26 cellular contexts compared by ENCODE assay signal in the genomic region with DNA sequence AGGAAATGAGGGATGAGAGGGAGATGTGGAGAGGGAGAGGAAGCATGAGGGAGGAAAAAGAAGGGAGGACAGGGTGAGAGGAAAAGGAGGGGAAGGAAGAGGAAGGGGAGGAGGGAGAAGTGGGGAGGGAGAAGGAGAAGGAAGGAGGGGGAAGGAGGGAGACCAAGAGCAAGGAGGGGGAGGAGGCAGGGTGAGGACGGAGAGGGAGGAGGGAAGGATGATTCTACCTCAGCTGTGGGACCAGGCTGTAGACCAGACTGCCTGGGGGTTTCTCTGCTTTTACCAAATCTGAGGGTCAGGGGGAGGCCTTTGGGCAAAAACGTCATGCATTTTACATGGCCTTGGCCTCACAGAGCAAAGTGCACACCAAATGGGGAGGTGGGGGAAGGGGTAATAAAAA.
DNase-seq lines count a peak whose midpoint lies in the region; ATAC-seq, FAIRE-seq and TF ChIP-seq lines count a peak whose summit lies in the region.
"Had no signal": no experiment of that assay in that cellular context is flagged by ENCODE, and none has a peak within 500 bp of the region (broad histone marks: within the 10 kb centered on the region; RNA-seq: fewer than 3 reads in every experiment).

No MANE protein-coding gene starts in this region.

- TF ChIP-seq POLR2A in HepG2 (IDR thresholded peaks at IDR 0.05; ENCODE audit: insufficient read depth in 1 of 2, low read depth in 2 of 2, low read length in 2 of 2) (no peak), right lobe of liver (IDR thresholded peaks at IDR 0.05) (no peak), K562 (conservative IDR thresholded peaks at IDR 0.05) (no peak)

- POLR2A ChIA-PET in HepG2 (lab: Yijun Ruan, JAX) (no interaction called here), HEK293 (lab: Yijun Ruan, JAX) (no interaction called here), K562 (lab: Yijun Ruan, JAX) (interaction anchor here (1.2 kb wide), 1 partner anchor 12 kb away, joined by 4 read pairs; no protein-coding TSS in a partner anchor)

- H3K4me3 ChIP-seq in HepG2 (replicated peaks in 1 of 3; ENCODE audit: insufficient read depth in 1 of 3, low read depth in 2 of 3, low read length in 3 of 3), result no peak overlapping the region
- H3K4me3 ChIP-seq in right lobe of liver, result no peak overlapping the region
- no peak overlapping the region for H3K4me3 ChIP-seq in HEK293 (ENCODE audit: low read depth, low read length)
- no peak overlapping the region for H3K4me3 ChIP-seq in K562
- no peak overlapping the region for H3K4me3 ChIP-seq in neuronal stem cell (ENCODE audit: low read length in 2 of 2)
- H3K4me3 ChIP-seq in left lung, result no peak overlapping the region
- H3K4me3 ChIP-seq: A549, GM12878 had no signal

- H3K4me1 Mint-ChIP-seq in effector memory CD8-positive, alpha-beta T cell (ENCODE audit: low read depth in 2 of 2), result no peaks in the 10 kb centered on the region
- H3K4me1 Mint-ChIP-seq: B cell; CD14-positive monocyte; CD4-positive, alpha-beta memory T cell; CD4-positive, CD25-positive, alpha-beta regulatory T cell; CD8-positive, alpha-beta memory T cell had no signal

- H2BK15ac ChIP-seq in neuronal stem cell (ENCODE audit: low read length), result no peak overlapping the region

- H2BK12ac ChIP-seq in neuronal stem cell (ENCODE audit: low read length), result no peak overlapping the region

- H4K8ac ChIP-seq in neuronal stem cell (ENCODE audit: low read depth, low read length), result no peak overlapping the region

- H3K14ac ChIP-seq in neuronal stem cell (ENCODE audit: low read length), result no peak overlapping the region

- TF ChIP-seq EP300 in HepG2 (IDR thresholded peaks at IDR 0.05; ENCODE audit: low read depth in 2 of 2, low read length in 2 of 2), result no peak
- no peak for TF ChIP-seq EP300 in HepG2 (CRISPR knock-in tag; IDR thresholded peaks at IDR 0.05; ENCODE audit: borderline replicate concordance)
- no peak for TF ChIP-seq EP300 in K562 (IDR thresholded peaks at IDR 0.05; ENCODE audit: low read length)

- DNase-seq in HepG2 (ENCODE audit: low spot score) (no peak), right lobe of liver (no peak), K562 (ENCODE audit: extremely low read depth in 1 of 4, low spot score in 3 of 4) (no peak), neuronal stem cell (ENCODE audit: low spot score) (no peak), ecto neural progenitor cell (ENCODE audit: low spot score) (no peak), left lung (no peak)
- DNase-seq in effector memory CD8-positive, alpha-beta T cell, result no peak
- DNase-seq: AML-193; CD4-positive, alpha-beta memory T cell; CD4-positive, CD25-positive, alpha-beta regulatory T cell; CD8-positive, alpha-beta memory T cell; COR-L47; DMS 273 treated with DMSO at 0.1 percent for 48 hours; DMS153; DMS53; DMS79; DND-41; GDM1 had no signal

- no peaks in the 10 kb centered on the region for H3K9me1 ChIP-seq in K562 (ENCODE audit: control insufficient read depth, insufficient read depth, low read length)

- no peaks in the 10 kb centered on the region for H3K79me1 ChIP-seq in neuronal stem cell (ENCODE audit: low read depth, low read length)

- H3K23ac ChIP-seq in neuronal stem cell (ENCODE audit: low read depth, low read length, poor library complexity), result no peak overlapping the region

- H3K18ac ChIP-seq in neuronal stem cell (ENCODE audit: low read length), result peak overlapping the region; percentile 25

- no peak overlapping the region for H3K27ac Mint-ChIP-seq in effector memory CD8-positive, alpha-beta T cell
- H3K27ac Mint-ChIP-seq: B cell; CD14-positive monocyte; CD4-positive, alpha-beta memory T cell; CD4-positive, CD25-positive, alpha-beta regulatory T cell; CD8-positive, alpha-beta memory T cell had no signal

- H3K36me3 ChIP-seq in HepG2 (replicated peaks in 1 of 2; ENCODE audit: control insufficient read depth in 1 of 2, insufficient read depth in 2 of 2, low read length in 2 of 2) (no peaks in the 10 kb centered on the region), right lobe of liver (no peaks in the 10 kb centered on the region), HEK293 (ENCODE audit: control insufficient read depth in 2 of 2, insufficient read depth in 1 of 2, low read length in 2 of 2) (no peaks in the 10 kb centered on the region), K562 (ENCODE audit: control insufficient read depth, insufficient read depth, low read length) (no peaks in the 10 kb centered on the region), neuronal stem cell (replicated peaks in 1 of 2; ENCODE audit: control insufficient read depth in 2 of 2, insufficient read depth in 2 of 2, low read length in 2 of 2) (no peaks in the 10 kb centered on the region), left lung (no peaks in the 10 kb centered on the region)

- 19% methylated on average over 2 of the region's 2 CpGs for WGBS in HepG2 (ENCODE audit: low lambda C conversion rate)
- 56% methylated on average over 2 of the region's 2 CpGs for WGBS in right lobe of liver (ENCODE audit: insufficient coverage, low coverage, low lambda C conversion rate, missing lambda C conversion rate)
- 0% methylated on average over 1 of the region's 2 CpGs for WGBS in K562 (ENCODE audit: insufficient coverage, low coverage, missing lambda C conversion rate)
- WGBS in neuronal stem cell (ENCODE audit: extremely low coverage in 2 of 2, insufficient read length in 2 of 2, insufficient replicate concordance in 1 of 2), 2 donors, result no CpG with 5 or more reads among the region's 2 CpGs

- H2AFZ ChIP-seq in HepG2 (ENCODE audit: low read length) (no peak overlapping the region), K562 (ENCODE audit: low read depth, low read length) (no peak overlapping the region), neuronal stem cell (ENCODE audit: low read length) (no peak overlapping the region)

- no peak overlapping the region for H3K9ac ChIP-seq in HepG2 (ENCODE audit: insufficient read depth, low read depth, low read length)
- H3K9ac ChIP-seq in K562 (ENCODE audit: insufficient read depth in 1 of 2, low read depth in 2 of 2, low read length in 2 of 2), result no peak overlapping the region
- no peak overlapping the region for H3K9ac ChIP-seq in neuronal stem cell (ENCODE audit: low read depth, low read length, poor library complexity)

- no peak overlapping the region for H2BK5ac ChIP-seq in neuronal stem cell (ENCODE audit: low read length)

- no peaks in the 10 kb centered on the region for H3K36me3 Mint-ChIP-seq in effector memory CD8-positive, alpha-beta T cell (ENCODE audit: insufficient read depth)
- H3K36me3 Mint-ChIP-seq: CD14-positive monocyte; CD4-positive, alpha-beta memory T cell; CD4-positive, CD25-positive, alpha-beta regulatory T cell; CD8-positive, alpha-beta memory T cell had no signal

- H4K20me1 ChIP-seq in HepG2 (ENCODE audit: insufficient read depth, low read length) (peaks cover 2% of the 10 kb centered on the region; the same call in 1 of the 2 replicates), K562 (replicated peaks; ENCODE audit: control insufficient read depth, insufficient read depth, low read length) (no peaks in the 10 kb centered on the region)

- in situ Hi-C loops in HepG2 (cut with HindIII; ENCODE audit: extremely low pct_ligation_motif_present, low pct_unique_long_range_greater_than_20kb) (no loop called here), K562 (cut with MboI) (no loop called here)

- H3K4ac ChIP-seq in neuronal stem cell (ENCODE audit: low read length), result no peak overlapping the region

- no peaks in the 10 kb centered on the region for H3K79me2 ChIP-seq in HepG2 (ENCODE audit: insufficient read depth, low read length)
- no peaks in the 10 kb centered on the region for H3K79me2 ChIP-seq in K562 (ENCODE audit: control insufficient read depth, insufficient read depth, low read length)

- 0 out of 5 replicates have a peak, but pooled peaks cover 1 to 2% of the 10 kb centered on the region in 2 experiments for H3K27me3 ChIP-seq in HepG2 (ENCODE audit: control insufficient read depth in 1 of 2, insufficient read depth in 2 of 2, low read length in 2 of 2)
- H3K27me3 ChIP-seq in right lobe of liver, result no peaks in the 10 kb centered on the region
- peaks cover 2 to 38% of the 10 kb centered on the region in 2 experiments; a peak in 3 of 5 replicates for H3K27me3 ChIP-seq in K562 (ENCODE audit: control insufficient read depth in 2 of 2, insufficient read depth in 2 of 2, low read length in 2 of 2)
- H3K27me3 ChIP-seq in neuronal stem cell (ENCODE audit: control insufficient read depth in 3 of 3, insufficient read depth in 3 of 3, low read depth in 1 of 3, low read length in 3 of 3), result peaks cover 0 to 9% (median 0%) of the 10 kb centered on the region in 3 experiments
- H3K27me3 ChIP-seq in left lung, result peaks cover 0 to 11% of the 10 kb centered on the region in 2 donors

- H2AK5ac ChIP-seq in neuronal stem cell (ENCODE audit: low read depth, low read length), result no peak overlapping the region

- no TSS peak for BruUV-seq in HepG2 (replicated peaks; lab: Mats Ljungman, UMichigan)
- no TSS peak for BruUV-seq in K562 (replicated peaks; lab: Mats Ljungman, UMichigan)

- H3K4me1 ChIP-seq in HepG2 (ENCODE audit: insufficient read depth, low read length) (no peaks in the 10 kb centered on the region), right lobe of liver (peaks cover 0 to 4% (median 0%) of the 10 kb centered on the region in 4 donors), HEK293 (ENCODE audit: control insufficient read depth, insufficient read depth, low read length) (no peaks in the 10 kb centered on the region), K562 (replicated peaks in 1 of 2; ENCODE audit: control insufficient read depth in 2 of 2, insufficient read depth in 2 of 2, low read length in 2 of 2) (0 out of 5 replicates have a peak, but pooled peaks cover 0 to 3% of the 10 kb centered on the region in 2 experiments), neuronal stem cell (ENCODE audit: control insufficient read depth in 2 of 2, insufficient read depth in 1 of 2, low read depth in 1 of 2, low read length in 2 of 2) (no peaks in the 10 kb centered on the region), left lung (no peaks in the 10 kb centered on the region)
- H3K4me1 ChIP-seq: A549 had no signal

- H3K27ac ChIP-seq in HepG2 (ENCODE audit: extremely low read length, insufficient read depth, low read length), result no peak overlapping the region
- H3K27ac ChIP-seq in right lobe of liver, result no peak overlapping the region
- H3K27ac ChIP-seq in HEK293 (ENCODE audit: extremely low read depth, low read depth, low read length), result no peak overlapping the region
- H3K27ac ChIP-seq in K562 (ENCODE audit: extremely low read depth, low read depth, low read length), result no peak overlapping the region
- H3K27ac ChIP-seq in neuronal stem cell (replicated peaks; ENCODE audit: low read length), result no peak overlapping the region
- H3K27ac ChIP-seq in left lung, result no peak overlapping the region
- H3K27ac ChIP-seq: 22Rv1, A549 had no signal

- no peak for ATAC-seq in HepG2
- no peak for ATAC-seq in right lobe of liver
- ATAC-seq in K562, result no peak
- ATAC-seq in effector memory CD8-positive, alpha-beta T cell (replicated peaks), result no peak
- no peak for ATAC-seq in left lung
- ATAC-seq: A549, GM12878 had no signal

- H3K4me3 Mint-ChIP-seq in effector memory CD8-positive, alpha-beta T cell, result no peak overlapping the region
- H3K4me3 Mint-ChIP-seq: B cell; CD14-positive monocyte; CD4-positive, alpha-beta memory T cell; CD4-positive, CD25-positive, alpha-beta regulatory T cell; CD8-positive, alpha-beta memory T cell had no signal

- FAIRE-seq in HepG2 (lab: Jason Lieb, UNC) (no peak), K562 (lab: Jason Lieb, UNC) (no peak)
- FAIRE-seq: A549, GM12878, GM12892, GM18507 had no signal

- H2BK120ac ChIP-seq in neuronal stem cell (ENCODE audit: low read depth, low read length), result no peak overlapping the region

- intact Hi-C loops in HepG2 (cut with micrococcal nuclease; ENCODE audit: unreplicated experiment), result no loop called here
- intact Hi-C loops in right lobe of liver (cut with DNase I), result no loop called here
- intact Hi-C loops in K562 (cut with micrococcal nuclease), result no loop called here
- intact Hi-C loops in left lung (cut with DNase I), result no loop called here

- no peak overlapping the region for H4K91ac ChIP-seq in neuronal stem cell (ENCODE audit: low read depth, low read length, poor library complexity)

- TF ChIP-seq CTCF in HepG2 (CRISPR knock-in tag; IDR thresholded peaks at IDR 0.05), result no peak
- TF ChIP-seq CTCF in right lobe of liver (IDR thresholded peaks at IDR 0.05), result no peak
- no peak for TF ChIP-seq CTCF in HEK293 (tag by site-specific recombination; IDR thresholded peaks at IDR 0.05)
- TF ChIP-seq CTCF in K562 (IDR thresholded peaks at IDR 0.05 in 2 of 3, conservative IDR thresholded peaks at IDR 0.05 in 1 of 3; ENCODE audit: insufficient read depth in 2 of 3, low read depth in 1 of 3, low read length in 3 of 3), result no peak
- TF ChIP-seq CTCF in left lung (IDR thresholded peaks at IDR 0.05), result no peak

- peaks cover 11 to 37% of the 10 kb centered on the region in 2 donors for H3K27me3 Mint-ChIP-seq in effector memory CD8-positive, alpha-beta T cell

- H3K9me3 ChIP-seq in HepG2 (ENCODE audit: low read length), result no peaks in the 10 kb centered on the region
- no peaks in the 10 kb centered on the region for H3K9me3 ChIP-seq in right lobe of liver
- H3K9me3 ChIP-seq in HEK293 (ENCODE audit: control insufficient read depth, insufficient read depth, low read depth, low read length), result no peaks in the 10 kb centered on the region
- no peaks in the 10 kb centered on the region for H3K9me3 ChIP-seq in K562 (replicated peaks; ENCODE audit: control insufficient read depth, insufficient read depth, low read depth, low read length)
- H3K9me3 ChIP-seq in neuronal stem cell (replicated peaks in 1 of 2; ENCODE audit: control insufficient read depth in 2 of 2, insufficient read depth in 1 of 2, low read depth in 1 of 2, low read length in 2 of 2), result no peaks in the 10 kb centered on the region
- H3K9me3 ChIP-seq in left lung, result no peaks in the 10 kb centered on the region
- H3K9me3 ChIP-seq: A549 had no signal

- TF ChIP-seq RAD21 in HepG2 (CRISPR knock-in tag; IDR thresholded peaks at IDR 0.05), result no peak
- no peak for TF ChIP-seq RAD21 in K562 (CRISPR knock-in tag; conservative IDR thresholded peaks at IDR 0.05 in 1 of 2, IDR thresholded peaks at IDR 0.05 in 1 of 2)

- CTCF ChIA-PET in HepG2 (lab: Yijun Ruan, JAX; ENCODE audit: low intra/inter-chr PET ratio, low total read pairs), result no interaction called here
- CTCF ChIA-PET in HEK293 (lab: Yijun Ruan, JAX), result no interaction called here
- CTCF ChIA-PET in K562 (lab: Yijun Ruan, JAX; ENCODE audit: low intra/inter-chr PET ratio), result no interaction called here

- H3K4me2 ChIP-seq in HepG2 (ENCODE audit: low read depth, low read length) (no peak overlapping the region), K562 (ENCODE audit: insufficient read depth, low read length) (no peak overlapping the region), neuronal stem cell (ENCODE audit: insufficient read depth, low read length, poor library complexity, severe bottlenecking) (no peak overlapping the region)
- H3K4me2 ChIP-seq: A549 had no signal

- no peaks in the 10 kb centered on the region for H3K9me3 Mint-ChIP-seq in effector memory CD8-positive, alpha-beta T cell
- H3K9me3 Mint-ChIP-seq: CD14-positive monocyte; CD4-positive, alpha-beta memory T cell; CD8-positive, alpha-beta memory T cell had no signal
